Comparison of ENCODE assay signal across 9 cellular contexts in genomic region chr16:56789360-56789759, GRCh38. TPM values are rescaled to one million over a fixed set of nuclear protein-coding genes. Genes with fewer than 3 reads are reported as not detected.
DNase-seq lines count a peak whose midpoint lies in the region; ATAC-seq and TF ChIP-seq lines count a peak whose summit lies in the region.
"Had no signal": no experiment of that assay in that cellular context is flagged by ENCODE, and none has a peak within 500 bp of the region (broad histone marks: within the 10 kb centered on the region; RNA-seq: fewer than 3 reads in every experiment).

No MANE protein-coding gene starts in this region.

- TF ChIP-seq CTCF in Calu3 (IDR thresholded peaks at IDR 0.05; ENCODE audit: unreplicated experiment) (no peak), esophagus muscularis mucosa (IDR thresholded peaks at IDR 0.05) (peak; percentile 27 to 42 (median 30)), retinal pigment epithelial cell (conservative IDR thresholded peaks at IDR 0.05; ENCODE audit: low read depth, low read length) (peak; percentile 67)

- DNase-seq in Calu3 = peak; percentile 59
- DNase-seq in HT-29 (ENCODE audit: low spot score) = peak; percentile 70
- peak; percentile 96 for DNase-seq in RPMI8226
- DNase-seq in esophagus muscularis mucosa (ENCODE audit: extremely low spot score) = no peak
- no peak for DNase-seq in retinal pigment epithelial cell (ENCODE audit: low read depth)
- no peak for DNase-seq in occipital lobe (lab: John Stamatoyannopoulos, UW)
- DNase-seq in NCI-H446 treated with DMSO at 0.1 percent for 48 hours (lab: John Stamatoyannopoulos, UW) = no peak

- H3K9me3 Mint-ChIP-seq in Calu3 (ENCODE audit: low read depth, unreplicated experiment) = no peaks in the 10 kb centered on the region

- 80% methylated on average over 5 of the region's 5 CpGs for WGBS in esophagus muscularis mucosa

- H3K36me3 ChIP-seq in esophagus muscularis mucosa = no peaks in the 10 kb centered on the region
- H3K36me3 ChIP-seq: thoracic aorta had no signal

- ATAC-seq in HG02870 (IDR thresholded peaks at IDR 0.05; ENCODE audit: unreplicated experiment) = no peak

- H3K27ac Mint-ChIP-seq in Calu3 (ENCODE audit: unreplicated experiment) = no peak overlapping the region

- peaks cover 11% of the 10 kb centered on the region for H3K4me1 Mint-ChIP-seq in Calu3 (ENCODE audit: low read depth, unreplicated experiment)

- no peaks in the 10 kb centered on the region for H3K36me3 Mint-ChIP-seq in Calu3 (ENCODE audit: insufficient read depth, unreplicated experiment)

- peaks cover 0 to 13% (median 7%) of the 10 kb centered on the region in 4 donors for H3K4me1 ChIP-seq in esophagus muscularis mucosa

- CTCF ChIA-PET in Calu3 (lab: Charles Lee) = interaction anchor here (1.1 kb wide), 1 partner anchor 87 kb away, joined by 5 read pairs; no protein-coding TSS in a partner anchor

- no peak for TF ChIP-seq POLR2A in esophagus muscularis mucosa (IDR thresholded peaks at IDR 0.05; ENCODE audit: low read depth)

- no peaks in the 10 kb centered on the region for H3K27me3 ChIP-seq in esophagus muscularis mucosa

- no peak for TF ChIP-seq EP300 in esophagus muscularis mucosa (IDR thresholded peaks at IDR 0.05)

- intact Hi-C loops in Calu3 (cut with micrococcal nuclease; ENCODE audit: unreplicated experiment) (loop anchor here (10.0 kb wide), 1 partner anchor 275 kb away; no protein-coding TSS in a partner anchor), esophagus muscularis mucosa (cut with DNase I) (no loop called here)

- H3K27me3 Mint-ChIP-seq in Calu3 (ENCODE audit: unreplicated experiment) = no peaks in the 10 kb centered on the region

- H3K4me3 Mint-ChIP-seq in Calu3 (ENCODE audit: low read depth, unreplicated experiment) = no peak overlapping the region

- H3K9me3 ChIP-seq in esophagus muscularis mucosa = no peaks in the 10 kb centered on the region
- H3K9me3 ChIP-seq: thoracic aorta had no signal

- BruUV-seq in Calu3 (replicated peaks; lab: Mats Ljungman, UMichigan) = no TSS peak

- H3K27ac ChIP-seq in esophagus muscularis mucosa (replicated peaks in 1 of 4) = no peak overlapping the region
- H3K27ac ChIP-seq: thoracic aorta had no signal

- no peak overlapping the region for H3K4me3 ChIP-seq in esophagus muscularis mucosa
- H3K4me3 ChIP-seq in retinal pigment epithelial cell (ENCODE audit: low read length) = no peak overlapping the region
- H3K4me3 ChIP-seq: thoracic aorta had no signal

RNA-seq across cellular contexts. Expression of gene NUP93, which starts 59.4 kb away (rescaled TPM):
- total RNA-seq in Calu3 (2022) (120 and 123 TPM in 2 replicates), esophagus muscularis mucosa (10 to 100 TPM; 34.0 to 47.5 (median 36.5) TPM), occipital lobe (207 TPM)
- total RNA-seq in HT-29 (2014; rRNA removed; shearing (Covaris generic)) = 94.6 and 115 TPM in 2 replicates

Comparison
In these comparisons a context has a peak if more than half of its experiments do, and no peak if none do; other contexts are left out.
1. DNase-seq: peak in Calu3 (single experiment), HT-29 (single experiment) and RPMI8226 (single experiment); none in esophagus muscularis mucosa (single experiment), retinal pigment epithelial cell (single experiment), occipital lobe (single experiment) and NCI-H446 treated with DMSO at 0.1 percent for 48 hours (single experiment).